Comparison of ENCODE assay signal across 8 cellular contexts in the genomic region with DNA sequence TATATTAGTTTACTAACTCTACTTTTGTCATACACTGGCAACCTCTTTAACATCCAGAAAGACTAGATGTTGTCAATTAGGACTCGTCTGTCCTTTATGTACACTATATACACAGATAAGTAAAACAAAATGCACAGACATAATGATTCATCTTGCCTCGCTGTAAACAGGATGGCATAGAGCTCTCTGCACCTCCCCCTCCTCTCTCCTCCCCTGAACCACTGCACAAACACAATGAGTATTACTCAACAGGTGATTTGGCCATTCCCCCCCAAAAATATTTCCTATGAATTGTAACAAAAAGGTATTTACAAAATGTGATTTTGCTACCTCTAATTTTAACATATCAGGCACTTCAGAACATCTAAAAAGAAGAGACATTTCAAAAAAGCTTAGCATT.
DNase-seq lines count a peak whose midpoint lies in the region; ATAC-seq, FAIRE-seq and TF ChIP-seq lines count a peak whose summit lies in the region.
"Not testable (repeated sequence)": the region's sequence is repeated elsewhere in the genome, so short reads cannot be mapped to it uniquely, and the experiment has no call there.

No MANE protein-coding gene starts in this region.

- not testable (repeated sequence) for H3K9me3 Mint-ChIP-seq in CD14-positive monocyte; T-cell; activated naive CD8-positive, alpha-beta T cell treated with anti-CD3 and anti-CD28 coated beads, Interleukin-2, amount 50 U/mL, for 24 hours; endothelial cell (ENCODE audit: unreplicated experiment)

- not testable (repeated sequence) for H3K4ac ChIP-seq in neuronal stem cell (ENCODE audit: low read length)

- H3K23ac ChIP-seq in neuronal stem cell (ENCODE audit: low read depth, low read length, poor library complexity), result not testable (repeated sequence)

- H4K8ac ChIP-seq in neuronal stem cell (ENCODE audit: low read depth, low read length), result not testable (repeated sequence)

- ATAC-seq in T-cell (replicated peaks in 1 of 4); activated naive CD8-positive, alpha-beta T cell treated with anti-CD3 and anti-CD28 coated beads, Interleukin-2, amount 50 U/mL, for 24 hours: not testable (repeated sequence)

- H3K36me3 Mint-ChIP-seq in CD14-positive monocyte (peaks cover 7 to 21% of the 10 kb centered on the region in 2 donors), T-cell (peaks cover 30% of the 10 kb centered on the region)
- peaks cover 39% of the 10 kb centered on the region for H3K36me3 Mint-ChIP-seq in activated naive CD8-positive, alpha-beta T cell treated with anti-CD3 and anti-CD28 coated beads, Interleukin-2, amount 50 U/mL, for 24 hours (ENCODE audit: low read depth)
- H3K36me3 Mint-ChIP-seq in endothelial cell (ENCODE audit: low read depth, unreplicated experiment), result not testable (repeated sequence)

- peak overlapping the region; percentile 5 for H3K4me2 ChIP-seq in keratinocyte (ENCODE audit: control insufficient read depth, extremely low read depth, insufficient read depth, low read depth, low read length)
- H3K4me2 ChIP-seq in neuronal stem cell (ENCODE audit: insufficient read depth, low read length, poor library complexity, severe bottlenecking), result peak overlapping the region; percentile 11

- not testable (repeated sequence) for H3K27me3 Mint-ChIP-seq in CD14-positive monocyte (ENCODE audit: low read depth in 3 of 3); T-cell; activated naive CD8-positive, alpha-beta T cell treated with anti-CD3 and anti-CD28 coated beads, Interleukin-2, amount 50 U/mL, for 24 hours; endothelial cell (ENCODE audit: unreplicated experiment)

- DNase-seq in CD14-positive monocyte (ENCODE audit: low spot score); T-cell; activated naive CD8-positive, alpha-beta T cell treated with anti-CD3 and anti-CD28 coated beads, Interleukin-2, amount 50 U/mL, for 24 hours; endothelial cell (ENCODE audit: low spot score); keratinocyte (ENCODE audit: low read depth, low spot score); neuronal stem cell (ENCODE audit: low spot score): not testable (repeated sequence)

- not testable (repeated sequence) for H3K9me3 ChIP-seq in HUES64 (ENCODE audit: insufficient read depth, low read depth, low read length); keratinocyte (ENCODE audit: control insufficient read depth, low read depth, low read length); neuronal stem cell (replicated peaks in 1 of 2; ENCODE audit: control insufficient read depth in 2 of 2, insufficient read depth in 1 of 2, low read depth in 1 of 2, low read length in 2 of 2); subcutaneous abdominal adipose tissue (ENCODE audit: control insufficient read depth in 5 of 5, low read length in 5 of 5)

- peaks cover 13% of the 10 kb centered on the region for H3K4me1 ChIP-seq in HUES64 (ENCODE audit: insufficient read depth, low read length)
- H3K4me1 ChIP-seq in keratinocyte (ENCODE audit: control insufficient read depth, extremely low read depth, insufficient read depth, low read length), result peaks cover 15% of the 10 kb centered on the region
- H3K4me1 ChIP-seq in neuronal stem cell (ENCODE audit: control insufficient read depth in 2 of 2, insufficient read depth in 1 of 2, low read depth in 1 of 2, low read length in 2 of 2), result not testable (repeated sequence)
- peaks cover 0 to 29% (median 25%) of the 10 kb centered on the region in 5 donors for H3K4me1 ChIP-seq in subcutaneous abdominal adipose tissue (ENCODE audit: control insufficient read depth in 5 of 5, insufficient read depth in 5 of 5, low read length in 5 of 5)

- not testable (repeated sequence) for H3K18ac ChIP-seq in neuronal stem cell (ENCODE audit: low read length)

- intact Hi-C loops in CD14-positive monocyte (cut with micrococcal nuclease), result not testable (repeated sequence)

- FAIRE-seq in keratinocyte (lab: Jason Lieb, UNC), result not testable (repeated sequence)

- H2BK120ac ChIP-seq in neuronal stem cell (ENCODE audit: low read depth, low read length), result not testable (repeated sequence)

- H2BK5ac ChIP-seq in neuronal stem cell (ENCODE audit: low read length), result not testable (repeated sequence)

- H3K9ac ChIP-seq in HUES64 (ENCODE audit: low read depth, low read length); neuronal stem cell (ENCODE audit: low read depth, low read length, poor library complexity): not testable (repeated sequence)
- H3K9ac ChIP-seq in keratinocyte (ENCODE audit: control insufficient read depth, extremely low read depth, insufficient read depth, low read length) (peak overlapping the region; percentile 97), subcutaneous abdominal adipose tissue (ENCODE audit: low read length in 5 of 5) (peak overlapping the region in 1 of 5 donors; percentile 58)

- TF ChIP-seq CTCF in CD14-positive monocyte (IDR thresholded peaks at IDR 0.05); endothelial cell (IDR thresholded peaks at IDR 0.05; ENCODE audit: unreplicated experiment); keratinocyte (optimal IDR thresholded peaks at IDR 0.05 in 1 of 3, IDR thresholded peaks at IDR 0.05 in 1 of 3, conservative IDR thresholded peaks at IDR 0.05 in 1 of 3; ENCODE audit: extremely low read depth in 1 of 3, insufficient read depth in 2 of 3, low read length in 3 of 3): not testable (repeated sequence)

- not testable (repeated sequence) for H3K36me3 ChIP-seq in HUES64 (ENCODE audit: insufficient read depth, low read length); keratinocyte (ENCODE audit: control insufficient read depth in 2 of 2, extremely low read depth in 1 of 2, insufficient read depth in 2 of 2, low read length in 2 of 2); subcutaneous abdominal adipose tissue (ENCODE audit: control insufficient read depth in 5 of 5, insufficient read depth in 5 of 5, low read length in 5 of 5)
- peaks cover 0 to 30% of the 10 kb centered on the region in 2 donors for H3K36me3 ChIP-seq in neuronal stem cell (replicated peaks in 1 of 2; ENCODE audit: control insufficient read depth in 2 of 2, insufficient read depth in 2 of 2, low read length in 2 of 2)

- H3K4me3 ChIP-seq in HUES64 (ENCODE audit: low read length) (peak overlapping the region; percentile 98), keratinocyte (ENCODE audit: control insufficient read depth in 2 of 3, extremely low read depth in 1 of 3, insufficient read depth in 2 of 3, low read depth in 1 of 3, low read length in 3 of 3) (peak overlapping the region; percentile 45 to 91 (median 46)), neuronal stem cell (ENCODE audit: low read length in 2 of 2) (peak overlapping the region in 1 of 2 donors; percentile 34), subcutaneous abdominal adipose tissue (ENCODE audit: low read depth in 1 of 5, low read length in 5 of 5) (peak overlapping the region in 4 of 5 donors; percentile 76 to 90 (median 78))

- H3K27me3 ChIP-seq in HUES64 (ENCODE audit: insufficient read depth, low read length); keratinocyte (ENCODE audit: control insufficient read depth, extremely low read depth, insufficient read depth, low read length); neuronal stem cell (ENCODE audit: control insufficient read depth in 3 of 3, insufficient read depth in 3 of 3, low read depth in 1 of 3, low read length in 3 of 3); subcutaneous abdominal adipose tissue (ENCODE audit: control insufficient read depth in 5 of 5, insufficient read depth in 4 of 5, low read length in 5 of 5): not testable (repeated sequence)

- not testable (repeated sequence) for H2AK5ac ChIP-seq in neuronal stem cell (ENCODE audit: low read depth, low read length)

- POLR2A ChIA-PET in T-cell (lab: Charles Lee), result interaction anchor here in 1 of 2 donors (0.5 kb wide), 1 partner anchor 1962 kb away, joined by 4 read pairs; no protein-coding TSS in a partner anchor

- not testable (repeated sequence) for H2BK15ac ChIP-seq in neuronal stem cell (ENCODE audit: low read length)

- peaks cover 44% of the 10 kb centered on the region for H3K4me1 Mint-ChIP-seq in CD14-positive monocyte
- peaks cover 47 to 50% (median 47%) of the 10 kb centered on the region in 3 donors for H3K4me1 Mint-ChIP-seq in T-cell
- H3K4me1 Mint-ChIP-seq in activated naive CD8-positive, alpha-beta T cell treated with anti-CD3 and anti-CD28 coated beads, Interleukin-2, amount 50 U/mL, for 24 hours, result peaks cover 40% of the 10 kb centered on the region
- H3K4me1 Mint-ChIP-seq in endothelial cell (ENCODE audit: unreplicated experiment), result peaks cover 24% of the 10 kb centered on the region

- H4K20me1 ChIP-seq in keratinocyte (ENCODE audit: control insufficient read depth, extremely low read depth, insufficient read depth, low read length), result peaks cover 12% of the 10 kb centered on the region

- not testable (repeated sequence) for H3K27ac ChIP-seq in HUES64 (ENCODE audit: low read depth, low read length); keratinocyte (ENCODE audit: control insufficient read depth, insufficient read depth, low read length); neuronal stem cell (replicated peaks; ENCODE audit: low read length)
- H3K27ac ChIP-seq in subcutaneous abdominal adipose tissue (ENCODE audit: low read depth, low read length), result peak overlapping the region; percentile 96

- H3K9me1 ChIP-seq in keratinocyte (ENCODE audit: control insufficient read depth, extremely low read depth, insufficient read depth, low read length), result not testable (repeated sequence)

- not testable (repeated sequence) for H3K14ac ChIP-seq in neuronal stem cell (ENCODE audit: low read length)

- not testable (repeated sequence) for H3K79me1 ChIP-seq in neuronal stem cell (ENCODE audit: low read depth, low read length)

- H3K27ac Mint-ChIP-seq in CD14-positive monocyte, result peak overlapping the region in 5 of 7 donors; percentile 18 to 97 (median 88)
- H3K27ac Mint-ChIP-seq in T-cell, result peak overlapping the region; percentile 89 to 90
- peak overlapping the region; percentile 93 for H3K27ac Mint-ChIP-seq in activated naive CD8-positive, alpha-beta T cell treated with anti-CD3 and anti-CD28 coated beads, Interleukin-2, amount 50 U/mL, for 24 hours
- H3K27ac Mint-ChIP-seq in endothelial cell (ENCODE audit: unreplicated experiment), result peak overlapping the region; percentile 89

- CTCF ChIA-PET in T-cell (lab: Charles Lee), result not testable (repeated sequence)

- H4K91ac ChIP-seq in neuronal stem cell (ENCODE audit: low read depth, low read length, poor library complexity), result not testable (repeated sequence)

- peaks cover 49% of the 10 kb centered on the region for H3K79me2 ChIP-seq in keratinocyte (ENCODE audit: control insufficient read depth, insufficient read depth, low read length)

- not testable (repeated sequence) for H2AFZ ChIP-seq in keratinocyte (ENCODE audit: control insufficient read depth, low read length); neuronal stem cell (ENCODE audit: low read length)

- H2BK12ac ChIP-seq in neuronal stem cell (ENCODE audit: low read length), result not testable (repeated sequence)

- H3K4me3 Mint-ChIP-seq in CD14-positive monocyte (peak overlapping the region; percentile 86 to 96), T-cell (peak overlapping the region; percentile 86 to 93 (median 87)), endothelial cell (ENCODE audit: unreplicated experiment) (peak overlapping the region; percentile 96)
- peak overlapping the region; percentile 95 for H3K4me3 Mint-ChIP-seq in activated naive CD8-positive, alpha-beta T cell treated with anti-CD3 and anti-CD28 coated beads, Interleukin-2, amount 50 U/mL, for 24 hours

- dilution Hi-C loops in keratinocyte (cut with MboI; ENCODE audit: extremely low pct_ligation_motif_present, low sequenced_read_pairs), result not testable (repeated sequence)

- WGBS in HUES64, result 22% methylated on average over 2 of the region's 2 CpGs
- no CpG with 5 or more reads among the region's 2 CpGs for WGBS in neuronal stem cell (ENCODE audit: extremely low coverage in 2 of 2, insufficient read length in 2 of 2, insufficient replicate concordance in 1 of 2), 2 donors
